ENCODE assay signal across 8 cellular contexts in genomic region chr1:16215882-16216753, GRCh38. TPM values are rescaled to one million over a fixed set of nuclear protein-coding genes. Genes with fewer than 3 reads are reported as not detected.
DNase-seq lines count a peak whose midpoint lies in the region; ATAC-seq and TF ChIP-seq lines count a peak whose summit lies in the region.

No MANE protein-coding gene starts in this region.

- H3K56ac ChIP-seq in IMR-90 (ENCODE audit: extremely low read depth, insufficient read depth, low read length), result no peak overlapping the region

- H4K20me1 ChIP-seq in IMR-90 (ENCODE audit: insufficient read depth, low read length), result no peaks in the 10 kb centered on the region

- H3K4ac ChIP-seq in IMR-90 (ENCODE audit: low read depth, low read length), result peak overlapping the region; percentile 42

- no peak overlapping the region for H2BK120ac ChIP-seq in IMR-90 (ENCODE audit: low read depth, low read length)

- DNase-seq in DMS 273 treated with DMSO at 0.1 percent for 48 hours (lab: John Stamatoyannopoulos, UW) (peak; percentile 23), IMR-90 (peak; percentile 69), amygdala (lab: John Stamatoyannopoulos, UW) (peak in 38 of 56 donors; percentile 14 to 88 (median 50)), heart left ventricle (peak; percentile 80 to 93 (median 86)), ovary (peak; percentile 89 to 94 (median 93))

- H2BK20ac ChIP-seq in IMR-90 (ENCODE audit: low read depth, low read length), result no peak overlapping the region

- no peak overlapping the region for H2BK5ac ChIP-seq in IMR-90 (ENCODE audit: low read depth, low read length, poor library complexity, severe bottlenecking)

- TF ChIP-seq RAD21 in IMR-90 (IDR thresholded peaks at IDR 0.05; ENCODE audit: low read length), result no peak

- no TSS peak for BruUV-seq in IMR-90 (replicated peaks; lab: Mats Ljungman, UMichigan)

- H3K27ac ChIP-seq in IMR-90 (ENCODE audit: insufficient read depth, low read length), result no peak overlapping the region
- peak overlapping the region in 4 of 12 donors; percentile 58 to 79 (median 62) for H3K27ac ChIP-seq in heart left ventricle
- H3K27ac ChIP-seq in ovary, result no peak overlapping the region

- H3K4me2 ChIP-seq in IMR-90 (ENCODE audit: low read depth, low read length), result peak overlapping the region; percentile 86

- peak; percentile 53 for ATAC-seq in IMR-90 (ENCODE audit: low read depth)
- ATAC-seq in SK-N-SH treated with all-trans-retinoic acid at 6 μM for 48 hours, result peak; percentile 86
- ATAC-seq in heart left ventricle, result peak; percentile 17 to 76 (median 64)
- ATAC-seq in GM18505 (IDR thresholded peaks at IDR 0.05; ENCODE audit: unreplicated experiment), result no peak
- ATAC-seq in HG03571 (IDR thresholded peaks at IDR 0.05; ENCODE audit: unreplicated experiment), result no peak

- CTCF ChIA-PET in IMR-90 (lab: Yijun Ruan, JAX), result no interaction called here

- H2BK15ac ChIP-seq in IMR-90 (ENCODE audit: low read depth, low read length), result no peak overlapping the region

- in situ Hi-C loops in IMR-90 (cut with MboI; ENCODE audit: low sequenced_read_pairs), result no loop called here

- POLR2A ChIA-PET in IMR-90 (lab: Charles Lee; ENCODE audit: unreplicated experiment), result no interaction called here

- no peaks in the 10 kb centered on the region for H3K4me1 ChIP-seq in IMR-90 (ENCODE audit: control insufficient read depth, insufficient read depth, low read length)
- H3K4me1 ChIP-seq in heart left ventricle, result peaks cover 0 to 25% (median 13%) of the 10 kb centered on the region in 12 donors
- H3K4me1 ChIP-seq in ovary (ENCODE audit: insufficient read depth), result peaks cover 2% of the 10 kb centered on the region

- H3K9ac ChIP-seq in IMR-90 (ENCODE audit: low read depth, low read length), result no peak overlapping the region

- dilution Hi-C loops in IMR-90 (cut with HindIII; ENCODE audit: low sequenced_read_pairs, unreplicated experiment), result no loop called here

- no peaks in the 10 kb centered on the region for H3K79me1 ChIP-seq in IMR-90 (ENCODE audit: low read depth in 1 of 2, low read length in 2 of 2)

- H2AK9ac ChIP-seq in IMR-90 (replicated peaks; ENCODE audit: low read depth, low read length, poor library complexity), result peak overlapping the region; percentile 88

- intact Hi-C loops in IMR-90 (cut with micrococcal nuclease) (loop anchor here (2.0 kb wide), 1 partner anchor 21 kb away; the partner anchor contains the start of gene CPLANE2), heart left ventricle (cut with DNase I) (loop anchor here in 3 of 10 donors (2.0 to 10.0 kb wide), 2 partner anchors 21 to 139 kb away; partner anchors contain the start of genes CPLANE2 (in 2 of the 3) and FBXO42 (in 1 of the 3)), ovary (cut with DNase I) (no loop called here)

- H3K4me3 ChIP-seq in IMR-90 (ENCODE audit: insufficient read depth, low read depth, low read length) (peak overlapping the region; percentile 65), heart left ventricle (peak overlapping the region; percentile 11 to 77 (median 56)), ovary (peak overlapping the region; percentile 46)

- H3K14ac ChIP-seq in IMR-90 (replicated peaks; ENCODE audit: low read depth, low read length), result peak overlapping the region; percentile 25; the same call in 1 of the 2 replicates

- H2AFZ ChIP-seq in IMR-90 (replicated peaks; ENCODE audit: low read length, poor library complexity), result peak overlapping the region; percentile 90

- H3K27me3 ChIP-seq in IMR-90 (ENCODE audit: control insufficient read depth, insufficient read depth, low read length) (no peaks in the 10 kb centered on the region; the same call in 1 of the 2 replicates), heart left ventricle (no peaks in the 10 kb centered on the region), ovary (no peaks in the 10 kb centered on the region)

- WGBS in IMR-90 (ENCODE audit: extremely low coverage in 2 of 2, insufficient read length in 1 of 2), 2 experiments, result 14% methylated on average over 6 of the region's 33 CpGs; no CpG with 5 or more reads in 1 of the 2 experiments
- WGBS in heart left ventricle, 4 donors, result 12 to 24% (median 21%) methylated on average over 30 to 33 of the region's 33 CpGs
- 5 to 11% (median 7%) methylated on average over 33 of the region's 33 CpGs for WGBS in ovary, 3 donors

- no peaks in the 10 kb centered on the region for H3K9me3 ChIP-seq in IMR-90 (ENCODE audit: control insufficient read depth, insufficient read depth, low read length)
- H3K9me3 ChIP-seq in heart left ventricle, result no peaks in the 10 kb centered on the region
- no peaks in the 10 kb centered on the region for H3K9me3 ChIP-seq in ovary

- H4K8ac ChIP-seq in IMR-90 (ENCODE audit: low read depth in 2 of 2, low read length in 2 of 2), result peak overlapping the region; percentile 39 to 89; a peak in 3 of 4 replicates

- TF ChIP-seq EP300 in ovary (IDR thresholded peaks at IDR 0.05), result no peak

- peak overlapping the region; percentile 4; the same call in 1 of the 2 replicates for H4K5ac ChIP-seq in IMR-90 (ENCODE audit: low read depth, low read length)

- H3K36me3 ChIP-seq in IMR-90 (ENCODE audit: control insufficient read depth, insufficient read depth, low read length) (no peaks in the 10 kb centered on the region), heart left ventricle (no peaks in the 10 kb centered on the region), ovary (no peaks in the 10 kb centered on the region)

- peak overlapping the region; percentile 92 for H3K23ac ChIP-seq in IMR-90 (ENCODE audit: low read depth, low read length)

- H4K91ac ChIP-seq in IMR-90 (ENCODE audit: insufficient read depth, low read depth, low read length), result no peak overlapping the region

- H3K18ac ChIP-seq in IMR-90 (ENCODE audit: low read depth, low read length), result no peak overlapping the region

- peak overlapping the region; percentile 33; the same call in 1 of the 2 replicates for H2AK5ac ChIP-seq in IMR-90 (ENCODE audit: low read depth, low read length)

- H3K9me1 ChIP-seq in IMR-90 (ENCODE audit: insufficient read depth, low read length), result 0 out of 2 replicates have a peak, but pooled peaks cover 5% of the 10 kb centered on the region

- TF ChIP-seq CTCF in IMR-90 (conservative IDR thresholded peaks at IDR 0.05; ENCODE audit: low read depth, low read length) (no peak), heart left ventricle (IDR thresholded peaks at IDR 0.05) (no peak), ovary (IDR thresholded peaks at IDR 0.05) (no peak)

- TF ChIP-seq POLR2A in IMR-90 (IDR thresholded peaks at IDR 0.05; ENCODE audit: low read depth, low read length) (no peak), heart left ventricle (IDR thresholded peaks at IDR 0.05) (no peak), ovary (IDR thresholded peaks at IDR 0.05) (peak; percentile 46), GM18505 (IDR thresholded peaks at IDR 0.05; ENCODE audit: borderline replicate concordance, extremely low read depth, insufficient read depth, insufficient read length) (no peak)

TF ChIP-seq in IMR-90, 13 proteins besides CTCF, POLR2A, EP300 and RAD21:
- no peak for TF ChIP-seq FOS (IDR thresholded peaks at IDR 0.05; ENCODE audit: low read depth, low read length)

TF ChIP-seq in SK-N-SH treated with all-trans-retinoic acid at 6 μM for 48 hours, 23 proteins besides CTCF, POLR2A, EP300 and RAD21 (continues in another document):
- TF ChIP-seq RARB (CRISPR knock-in tag; IDR thresholded peaks at IDR 0.05) (no peak), TCF4 (CRISPR knock-in tag; IDR thresholded peaks at IDR 0.05; ENCODE audit: borderline replicate concordance) (no peak), GLIS3 (CRISPR knock-in tag; IDR thresholded peaks at IDR 0.05) (no peak), OSR1 (CRISPR knock-in tag; IDR thresholded peaks at IDR 0.05) (no peak), TSHZ2 (CRISPR knock-in tag; IDR thresholded peaks at IDR 0.05) (no peak), PPARA (CRISPR knock-in tag; IDR thresholded peaks at IDR 0.05; ENCODE audit: borderline replicate concordance) (no peak), CSDC2 (CRISPR knock-in tag; IDR thresholded peaks at IDR 0.05) (no peak), ZNF70 (CRISPR knock-in tag; IDR thresholded peaks at IDR 0.05) (no peak)

RNA-seq across cellular contexts. Expression of gene ARHGEF19, which starts 3.7 kb away (rescaled TPM):
- total RNA-seq in IMR-90 (2012; rRNA removed) (3.3 and 4.5 TPM in 2 replicates), heart left ventricle (1 to 10 TPM in 8 of 9 donors, under 1 TPM in 1; 0.97 to 3.8 (median 2.3) TPM), ovary (10 to 100 TPM in 5 of 7 donors, 1 to 10 TPM in 2; 6.0 to 30.4 (median 14.6) TPM)
- polyA plus RNA-seq in IMR-90 (2012; rRNA removed) (16.8 and 17.2 TPM in 2 replicates), heart left ventricle (1 to 10 TPM in 1 of 2 donors, under 1 TPM in 1; 0.99 to 3.5 TPM), ovary (10 to 100 TPM in 1 of 2 donors, 1 to 10 TPM in 1; 2.3 to 15.5 TPM)
- 13.6 and 18.3 TPM in 2 replicates for polyA plus RNA-seq in IMR-90 (2012; cell fraction: cytosol; rRNA removed)
- polyA plus RNA-seq in IMR-90 (2012; cell fraction: nucleus; rRNA removed; ENCODE audit: low replicate concordance), result 34.8 and 65.2 TPM in 2 replicates

RNA-seq across cellular contexts. Expression of gene CPLANE2, which starts 20.9 kb away (rescaled TPM):
- 3.2 and 3.3 TPM in 2 replicates for total RNA-seq in IMR-90 (2012; rRNA removed)
- 5.8 and 7.5 TPM in 2 replicates for polyA plus RNA-seq in IMR-90 (2012; rRNA removed)
- 3.2 and 10.3 TPM in 2 replicates for polyA plus RNA-seq in IMR-90 (2012; cell fraction: cytosol; rRNA removed)
- 3.8 and 21.9 TPM in 2 replicates for polyA plus RNA-seq in IMR-90 (2012; cell fraction: nucleus; rRNA removed; ENCODE audit: low replicate concordance)
- total RNA-seq in heart left ventricle, result 1 to 10 TPM; 3.6 to 9.9 (median 5.7) TPM
- polyA plus RNA-seq in heart left ventricle, result 1 to 10 TPM; 5.7 to 6.2 TPM
- 10 to 100 TPM in 4 of 7 donors, 1 to 10 TPM in 3; 4.6 to 12.4 (median 10.5) TPM for total RNA-seq in ovary
- polyA plus RNA-seq in ovary, result 1 to 10 TPM; 2.6 to 6.6 TPM

Comparison
In these comparisons a context has a peak if more than half of its experiments do, and no peak if none do; other contexts are left out.
1. DNase-seq: peak in every context shown above with its lines; median percentile 93 in ovary; 86 in heart left ventricle; 69 in IMR-90; 50 in amygdala; 23 in DMS 273 treated with DMSO at 0.1 percent for 48 hours.
2. ATAC-seq: peak in IMR-90 (single experiment), SK-N-SH treated with all-trans-retinoic acid at 6 μM for 48 hours (single experiment) and heart left ventricle (4 of 4); none in GM18505 (single experiment) and HG03571 (single experiment).
3. Peak in every context shown above with its lines, with median percentiles within 50 percentile points of each other: H3K4me3 ChIP-seq.